In the genomic region with DNA sequence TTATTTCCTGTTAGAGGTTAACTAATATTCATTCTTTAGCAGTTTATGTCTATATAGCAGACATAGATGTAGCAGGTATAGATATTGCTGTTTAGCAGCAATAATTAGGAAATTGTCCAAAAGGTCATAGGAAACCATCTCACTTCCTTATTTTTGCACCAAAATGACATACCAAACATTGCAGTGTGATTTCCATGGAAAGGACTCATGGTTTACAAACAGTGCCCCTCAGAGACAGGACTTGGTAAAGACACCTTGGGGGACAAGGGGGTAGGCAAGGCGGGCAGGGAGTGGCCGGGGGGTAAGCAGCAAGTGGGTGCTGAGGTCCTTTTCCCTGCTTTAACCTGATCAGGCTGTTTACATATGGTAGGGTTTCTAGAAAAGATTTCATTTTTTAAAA, we compare ENCODE assay signal across 9 cellular contexts. TPM values are rescaled to one million over a fixed set of nuclear protein-coding genes. Genes with fewer than 3 reads are reported as not detected.
DNase-seq lines count a peak whose midpoint lies in the region; TF ChIP-seq lines count a peak whose summit lies in the region.
"Had no signal": no experiment of that assay in that cellular context is flagged by ENCODE, and none has a peak within 500 bp of the region (broad histone marks: within the 10 kb centered on the region; RNA-seq: fewer than 3 reads in every experiment).

No MANE protein-coding gene starts in this region.

- H3K36me3 ChIP-seq in KMS-11 (ENCODE audit: insufficient read depth) (no peaks in the 10 kb centered on the region), adipocyte (ENCODE audit: control insufficient read depth, insufficient read depth, low read length, severe bottlenecking) (no peaks in the 10 kb centered on the region)
- H3K36me3 ChIP-seq: esophagus muscularis mucosa had no signal

- H4K20me1 ChIP-seq in KMS-11 (ENCODE audit: insufficient read depth) = no peaks in the 10 kb centered on the region

- H3K9ac ChIP-seq in KMS-11 (no peak overlapping the region), adipocyte (ENCODE audit: low read length) (no peak overlapping the region)

- no peaks in the 10 kb centered on the region for H3K79me2 ChIP-seq in KMS-11 (ENCODE audit: insufficient read depth, low read depth)

- no peaks in the 10 kb centered on the region for H3K27me3 ChIP-seq in KMS-11 (ENCODE audit: insufficient read depth, low read depth)
- peaks cover 4% of the 10 kb centered on the region for H3K27me3 ChIP-seq in adipocyte (replicated peaks; ENCODE audit: control insufficient read depth, insufficient read depth, low read length)
- H3K27me3 ChIP-seq: esophagus muscularis mucosa had no signal

- H3K27ac ChIP-seq in KMS-11 = no peak overlapping the region

- H3K9me3 ChIP-seq in adipocyte (ENCODE audit: control insufficient read depth, low read length) = no peaks in the 10 kb centered on the region
- H3K9me3 ChIP-seq: esophagus muscularis mucosa had no signal

- peaks cover 11% of the 10 kb centered on the region for H3K4me1 ChIP-seq in KMS-11 (ENCODE audit: low read depth, poor library complexity, severe bottlenecking)
- peaks cover 39% of the 10 kb centered on the region for H3K4me1 ChIP-seq in adipocyte (ENCODE audit: control insufficient read depth, insufficient read depth, low read length)

- H3K4me3 Mint-ChIP-seq in mesothelial cell of epicardium = no peak overlapping the region

- no peaks in the 10 kb centered on the region for H3K9me3 Mint-ChIP-seq in mesothelial cell of epicardium

- peaks cover 39% of the 10 kb centered on the region for H3K4me1 Mint-ChIP-seq in mesothelial cell of epicardium

- peaks cover 8% of the 10 kb centered on the region for H3K27me3 Mint-ChIP-seq in mesothelial cell of epicardium (ENCODE audit: low read depth)

- H3K27ac Mint-ChIP-seq in mesothelial cell of epicardium = peak overlapping the region; percentile 39

- H3K4me2 ChIP-seq in KMS-11 = no peak overlapping the region

- H3K4me3 ChIP-seq in KMS-11 (IDR thresholded peaks at IDR 0.05; ENCODE audit: insufficient read depth, low read depth, low read length) (no peak overlapping the region), adipocyte (ENCODE audit: low read length) (no peak overlapping the region)
- H3K4me3 ChIP-seq: esophagus muscularis mucosa had no signal

- H2AFZ ChIP-seq in KMS-11 (ENCODE audit: low read depth) = no peak overlapping the region

- no peaks in the 10 kb centered on the region for H3K36me3 Mint-ChIP-seq in mesothelial cell of epicardium

- TF ChIP-seq CTCF in KMS-11 (conservative IDR thresholded peaks at IDR 0.05; ENCODE audit: low read depth, low read length) (peak; percentile 54), mesothelial cell of epicardium (IDR thresholded peaks at IDR 0.05; ENCODE audit: unreplicated experiment) (no peak)

- DNase-seq in ELR (ENCODE audit: low read depth) (peak; percentile 54), adipocyte (ENCODE audit: low read depth) (peak; percentile 62), mesothelial cell of epicardium (ENCODE audit: low spot score in 2 of 2, unreplicated experiment in 2 of 2) (no peak), COLO668 (lab: John Stamatoyannopoulos, UW; ENCODE audit: unreplicated experiment) (no peak), cortex of kidney (lab: John Stamatoyannopoulos, UW) (no peak), NCI-H510A (lab: John Stamatoyannopoulos, UW) (no peak), NCI-H345 treated with DMSO at 0.1 percent for 48 hours (lab: John Stamatoyannopoulos, UW; ENCODE audit: unreplicated experiment) (no peak)

RNA-seq across cellular contexts. Expression of gene BATF3, which starts 30.5 kb away (rescaled TPM):
- 0.84 to 1.0 TPM (median 1.0 TPM) in 3 replicates for total RNA-seq in mesothelial cell of epicardium

Comparison
In these comparisons a context has a peak if more than half of its experiments do, and no peak if none do; other contexts are left out.
1. DNase-seq: peak in ELR (single experiment) and adipocyte (single experiment); none in mesothelial cell of epicardium (0 of 2), COLO668 (single experiment), cortex of kidney (single experiment), NCI-H510A (single experiment) and NCI-H345 treated with DMSO at 0.1 percent for 48 hours (single experiment).